ENCODE assay signal across 2 cellular contexts in the genomic region with DNA sequence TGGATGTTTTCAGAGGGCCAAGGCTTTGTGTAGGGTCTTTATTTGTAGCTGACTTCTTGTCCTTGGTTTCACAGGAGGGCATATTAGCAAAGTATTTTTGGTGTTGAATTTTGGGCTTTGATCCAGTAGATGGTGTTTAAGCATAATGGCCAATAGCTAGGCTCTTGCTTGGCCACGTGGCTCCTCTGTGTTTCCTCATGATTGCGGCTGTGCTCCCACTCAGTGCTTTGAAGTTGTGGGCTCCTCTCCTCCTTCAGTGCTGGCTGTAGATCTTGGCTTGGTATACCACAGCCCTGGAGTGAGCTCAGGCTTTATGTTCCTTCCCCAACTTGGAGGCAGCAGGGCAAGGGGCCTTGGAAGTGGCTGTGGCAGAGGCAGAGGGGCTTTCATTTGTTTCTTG.
TF ChIP-seq lines count a peak whose summit lies in the region.

No MANE protein-coding gene starts in this region.

TF ChIP-seq in K562, 482 proteins besides CTCF, POLR2A, EP300 and RAD21:
- no peak for TF ChIP-seq SRF (CRISPR knock-in tag; IDR thresholded peaks at IDR 0.05)
- TF ChIP-seq, protein P1, sequence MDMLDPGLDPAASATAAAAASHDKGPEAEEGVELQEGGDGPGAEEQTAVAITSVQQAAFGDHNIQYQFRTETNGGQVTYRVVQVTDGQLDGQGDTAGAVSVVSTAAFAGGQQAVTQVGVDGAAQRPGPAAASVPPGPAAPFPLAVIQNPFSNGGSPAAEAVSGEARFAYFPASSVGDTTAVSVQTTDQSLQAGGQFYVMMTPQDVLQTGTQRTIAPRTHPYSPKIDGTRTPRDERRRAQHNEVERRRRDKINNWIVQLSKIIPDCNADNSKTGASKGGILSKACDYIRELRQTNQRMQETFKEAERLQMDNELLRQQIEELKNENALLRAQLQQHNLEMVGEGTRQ (CRISPR knock-in tag; IDR thresholded peaks at IDR 0.05): peak; percentile 50

TF ChIP-seq in H1, 55 proteins besides CTCF, POLR2A, EP300 and RAD21:
- no peak for TF ChIP-seq RFX5 (IDR thresholded peaks at IDR 0.05; ENCODE audit: borderline replicate concordance, low read depth, low read length)
- no peak for TF ChIP-seq KDM4A (IDR thresholded peaks at IDR 0.05; ENCODE audit: low read depth, low read length, severe bottlenecking)
- TF ChIP-seq, protein P1 (IDR thresholded peaks at IDR 0.05; ENCODE audit: low read length): no peak
- TF ChIP-seq NRF1 (IDR thresholded peaks at IDR 0.05; ENCODE audit: low read depth, low read length): no peak
- no peak for TF ChIP-seq EGR1 (IDR thresholded peaks at IDR 0.05; ENCODE audit: borderline replicate concordance, low read depth, low read length)
- TF ChIP-seq CBX8 (IDR thresholded peaks at IDR 0.05; ENCODE audit: borderline replicate concordance, low read depth, low read length): no peak
- TF ChIP-seq JUND (IDR thresholded peaks at IDR 0.05; ENCODE audit: low read length): no peak
- TF ChIP-seq POU5F1 (IDR thresholded peaks at IDR 0.05; ENCODE audit: low read depth, low read length): no peak
- no peak for TF ChIP-seq KDM5A (IDR thresholded peaks at IDR 0.05; ENCODE audit: low read length)
- no peak for TF ChIP-seq TAF7 (optimal IDR thresholded peaks at IDR 0.05; ENCODE audit: borderline replicate concordance, low read depth, low read length)
- no peak for TF ChIP-seq CHD1 (IDR thresholded peaks at IDR 0.05; ENCODE audit: low read depth, low read length)
- TF ChIP-seq SP4 (IDR thresholded peaks at IDR 0.05; ENCODE audit: low read length): no peak
- TF ChIP-seq YY1 (IDR thresholded peaks at IDR 0.05; ENCODE audit: low read depth, low read length): no peak
- TF ChIP-seq EZH2 (IDR thresholded peaks at IDR 0.05; ENCODE audit: low read depth, low read length, severe bottlenecking): no peak
